ENCODE assay signal across 14 cellular contexts in the genomic region with DNA sequence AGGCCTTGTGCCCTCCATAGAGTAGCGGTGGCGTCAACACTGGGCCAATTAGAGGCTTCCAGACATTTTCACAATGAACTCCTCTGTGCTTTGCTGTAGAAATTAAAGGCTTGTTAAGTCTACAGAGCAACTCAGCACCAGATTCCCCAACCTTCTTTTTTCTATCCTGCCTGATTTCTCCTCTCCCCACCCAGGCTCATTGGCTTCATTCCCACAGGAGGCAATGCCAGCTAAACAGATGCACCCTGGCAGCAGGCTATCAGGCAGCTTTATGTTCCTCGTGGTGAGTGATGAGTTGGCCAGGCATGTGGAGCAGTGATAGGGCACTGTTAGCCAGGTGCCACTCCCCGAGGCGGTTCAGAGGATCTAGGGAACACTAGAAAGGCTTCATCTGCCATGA. TPM values are rescaled to one million over a fixed set of nuclear protein-coding genes. Genes with fewer than 3 reads are reported as not detected.
DNase-seq lines count a peak whose midpoint lies in the region; ATAC-seq and TF ChIP-seq lines count a peak whose summit lies in the region.
"Had no signal": no experiment of that assay in that cellular context is flagged by ENCODE, and none has a peak within 500 bp of the region (broad histone marks: within the 10 kb centered on the region; RNA-seq: fewer than 3 reads in every experiment).

No MANE protein-coding gene starts in this region.

- no peak overlapping the region for H2AFZ ChIP-seq in smooth muscle cell (ENCODE audit: low read depth)

- peaks cover 28% of the 10 kb centered on the region for H3K36me3 Mint-ChIP-seq in activated T-helper 2 cell treated with anti-CD3 and anti-CD28 coated beads, Interferon-gamma antibody, Interleukin-2, Interleukin-4, amounts not matched to agents 10 μg/mL and 5 μg/mL and 100 μg/mL, durations not matched to agents 14 hours and 24 hours and 36 hours (ENCODE audit: low read depth)
- H3K36me3 Mint-ChIP-seq: activated naive CD8-positive, alpha-beta T cell treated with anti-CD3 and anti-CD28 coated beads, Interleukin-2, amount 10 ng/mL, durations not matched to agents 7 days and 5 days had no signal

- 90% methylated on average over 5 of the region's 5 CpGs for whole genome bisulfite sequencing in smooth muscle cell (ENCODE audit: low lambda C conversion rate)

- peaks cover 52% of the 10 kb centered on the region for H3K4me1 Mint-ChIP-seq in activated T-helper 2 cell treated with anti-CD3 and anti-CD28 coated beads, Interferon-gamma antibody, Interleukin-2, Interleukin-4, amounts not matched to agents 10 μg/mL and 5 μg/mL and 100 μg/mL, durations not matched to agents 14 hours and 24 hours and 36 hours (ENCODE audit: low read depth)

- intact Hi-C loops in activated T-helper 2 cell treated with anti-CD3 and anti-CD28 coated beads, Interferon-gamma antibody, Interleukin-2, Interleukin-4, amounts not matched to agents 10 μg/mL and 5 μg/mL and 100 μg/mL, durations not matched to agents 14 hours and 24 hours and 36 hours (cut with micrococcal nuclease): no loop called here
- intact Hi-C loops in left cardiac atrium (cut with DNase I): loop anchor here in 1 of 2 donors (5.0 kb wide), 1 partner anchor 35 kb away; no protein-coding TSS in a partner anchor

- H3K4me2 ChIP-seq in smooth muscle cell: no peak overlapping the region

- ATAC-seq in left cardiac atrium: peak; percentile 46 to 74

- H3K4me3 Mint-ChIP-seq in activated T-helper 2 cell treated with anti-CD3 and anti-CD28 coated beads, Interferon-gamma antibody, Interleukin-2, Interleukin-4, amounts not matched to agents 10 μg/mL and 5 μg/mL and 100 μg/mL, durations not matched to agents 14 hours and 24 hours and 36 hours (ENCODE audit: low read depth): no peak overlapping the region
- H3K4me3 Mint-ChIP-seq: activated naive CD8-positive, alpha-beta T cell treated with anti-CD3 and anti-CD28 coated beads, Interleukin-2, amount 10 ng/mL, durations not matched to agents 7 days and 5 days had no signal

- peaks cover 33% of the 10 kb centered on the region for H3K4me1 ChIP-seq in smooth muscle cell (ENCODE audit: low read depth)
- peaks cover 0 to 14% (median 0%) of the 10 kb centered on the region in 4 donors for H3K4me1 ChIP-seq in Peyer's patch
- H3K4me1 ChIP-seq: testis had no signal

- no peak overlapping the region for H3K9ac ChIP-seq in smooth muscle cell (ENCODE audit: low read depth)

- no peaks in the 10 kb centered on the region for H3K27me3 Mint-ChIP-seq in activated T-helper 2 cell treated with anti-CD3 and anti-CD28 coated beads, Interferon-gamma antibody, Interleukin-2, Interleukin-4, amounts not matched to agents 10 μg/mL and 5 μg/mL and 100 μg/mL, durations not matched to agents 14 hours and 24 hours and 36 hours (ENCODE audit: low read depth)

- H3K9me3 ChIP-seq in smooth muscle cell (replicated peaks; ENCODE audit: low read depth) (no peaks in the 10 kb centered on the region), Peyer's patch (no peaks in the 10 kb centered on the region)
- H3K9me3 ChIP-seq: testis had no signal

- H3K9me3 Mint-ChIP-seq in activated T-helper 2 cell treated with anti-CD3 and anti-CD28 coated beads, Interferon-gamma antibody, Interleukin-2, Interleukin-4, amounts not matched to agents 10 μg/mL and 5 μg/mL and 100 μg/mL, durations not matched to agents 14 hours and 24 hours and 36 hours: no peaks in the 10 kb centered on the region
- H3K9me3 Mint-ChIP-seq: activated naive CD8-positive, alpha-beta T cell treated with anti-CD3 and anti-CD28 coated beads, Interleukin-2, amount 10 ng/mL, durations not matched to agents 7 days and 5 days had no signal

- H3K27ac ChIP-seq in smooth muscle cell (ENCODE audit: low read depth) (peak overlapping the region; percentile 100), Peyer's patch (no peak overlapping the region)
- H3K27ac ChIP-seq: testis had no signal

- H4K20me1 ChIP-seq in smooth muscle cell (ENCODE audit: low read depth): no peaks in the 10 kb centered on the region

- peak overlapping the region; percentile 38 for H3K27ac Mint-ChIP-seq in activated T-helper 2 cell treated with anti-CD3 and anti-CD28 coated beads, Interferon-gamma antibody, Interleukin-2, Interleukin-4, amounts not matched to agents 10 μg/mL and 5 μg/mL and 100 μg/mL, durations not matched to agents 14 hours and 24 hours and 36 hours
- H3K27ac Mint-ChIP-seq: activated naive CD8-positive, alpha-beta T cell treated with anti-CD3 and anti-CD28 coated beads, Interleukin-2, amount 10 ng/mL, durations not matched to agents 7 days and 5 days had no signal

- H3K27me3 ChIP-seq in smooth muscle cell (ENCODE audit: low read depth): no peaks in the 10 kb centered on the region
- H3K27me3 ChIP-seq in Peyer's patch: no peaks in the 10 kb centered on the region
- H3K27me3 ChIP-seq: testis had no signal

- no peak for TF ChIP-seq POLR2A in Peyer's patch (IDR thresholded peaks at IDR 0.05)

- H3K4me3 ChIP-seq in smooth muscle cell: no peak overlapping the region
- no peak overlapping the region for H3K4me3 ChIP-seq in Peyer's patch
- H3K4me3 ChIP-seq: testis had no signal

- H3F3A ChIP-seq in smooth muscle cell (ENCODE audit: low read depth): peaks cover 34% of the 10 kb centered on the region

- TF ChIP-seq CTCF in smooth muscle cell (IDR thresholded peaks at IDR 0.05; ENCODE audit: borderline replicate concordance, insufficient read depth, poor library complexity, severe bottlenecking) (no peak), Peyer's patch (IDR thresholded peaks at IDR 0.05) (no peak)

- peaks cover 33% of the 10 kb centered on the region for H3K79me2 ChIP-seq in smooth muscle cell (ENCODE audit: low read depth)

- H3K36me3 ChIP-seq in smooth muscle cell (ENCODE audit: low read depth) (no peaks in the 10 kb centered on the region), Peyer's patch (no peaks in the 10 kb centered on the region)

- DNase-seq in MV-4-11 (lab: John Stamatoyannopoulos, UW) (peak; percentile 14), left cardiac atrium (peak; percentile 41), smooth muscle cell (lab: John Stamatoyannopoulos, UW; ENCODE audit: unreplicated experiment) (no peak), Peyer's patch (no peak), SHP77 treated with DMSO at 0.1 percent for 48 hours (lab: John Stamatoyannopoulos, UW) (no peak)
- no peak for DNase-seq in activated T-helper 2 cell treated with anti-CD3 and anti-CD28 coated beads, Interferon-gamma antibody, Interleukin-2, Interleukin-4, amounts not matched to agents 10 μg/mL and 5 μg/mL and 100 μg/mL, durations not matched to agents 14 hours and 24 hours and 36 hours (ENCODE audit: low spot score)
- DNase-seq in effector CD4-positive, alpha-beta T cell: no peak
- DNase-seq: activated CD4-positive, alpha-beta T cell treated with anti-CD3 and anti-CD28 coated beads, Interleukin-2, amount 50 U/mL, for 4 hours; activated naive CD8-positive, alpha-beta T cell treated with anti-CD3 and anti-CD28 coated beads, Interleukin-2, amount 10 ng/mL, durations not matched to agents 7 days and 5 days; NCI-H345; testis had no signal

RNA-seq across cellular contexts. Expression of gene DIXDC1, which starts 4.8 kb away (rescaled TPM):
- total RNA-seq in activated T-helper 2 cell treated with anti-CD3 and anti-CD28 coated beads, Interferon-gamma antibody, Interleukin-2, Interleukin-4, amounts not matched to agents 10 μg/mL and 5 μg/mL and 100 μg/mL, durations not matched to agents 14 hours and 24 hours and 36 hours: 30.0 and 30.7 TPM in 2 replicates
- total RNA-seq in left cardiac atrium: 10 to 100 TPM; 19.5 to 28.1 TPM
- total RNA-seq in smooth muscle cell: 19.7 and 24.8 TPM in 2 replicates
- 11.9 and 12.4 TPM in 2 replicates for polyA plus RNA-seq in smooth muscle cell
- total RNA-seq in Peyer's patch: 10 to 100 TPM in 3 of 4 donors, 1 to 10 TPM in 1; 9.8 to 37.1 (median 15.1) TPM

RNA-seq across cellular contexts. Expression of gene C11orf52, which starts 23.2 kb away (rescaled TPM):
- total RNA-seq in activated T-helper 2 cell treated with anti-CD3 and anti-CD28 coated beads, Interferon-gamma antibody, Interleukin-2, Interleukin-4, amounts not matched to agents 10 μg/mL and 5 μg/mL and 100 μg/mL, durations not matched to agents 14 hours and 24 hours and 36 hours: not detected in 2 replicates
- 1 to 10 TPM; 1.6 to 3.3 TPM for total RNA-seq in left cardiac atrium
- 0.90 and 3.0 TPM in 2 replicates for total RNA-seq in smooth muscle cell
- polyA plus RNA-seq in smooth muscle cell: 0.64 and 1.2 TPM in 2 replicates
- total RNA-seq in Peyer's patch: 10 to 100 TPM in 2 of 4 donors, 1 to 10 TPM in 2; 4.1 to 15.7 (median 10.4) TPM
- total RNA-seq: activated naive CD8-positive, alpha-beta T cell treated with anti-CD3 and anti-CD28 coated beads, Interleukin-2, amount 10 ng/mL, durations not matched to agents 7 days and 5 days had no signal
- polyA plus RNA-seq: neural cell had no signal

RNA-seq across cellular contexts. Expression of gene HSPB2, which starts 29.4 kb away (rescaled TPM):
- not detected in 2 replicates for total RNA-seq in activated T-helper 2 cell treated with anti-CD3 and anti-CD28 coated beads, Interferon-gamma antibody, Interleukin-2, Interleukin-4, amounts not matched to agents 10 μg/mL and 5 μg/mL and 100 μg/mL, durations not matched to agents 14 hours and 24 hours and 36 hours
- total RNA-seq in left cardiac atrium (10 to 100 TPM; 37.3 to 49.6 TPM), smooth muscle cell (not detected in 2 replicates), Peyer's patch (1 to 10 TPM in 1 of 4 donors, under 1 TPM in 1, not detected in 2; 0.94 to 2.5 TPM)
- polyA plus RNA-seq in smooth muscle cell: 0.18 and 0.87 TPM in 2 replicates
- total RNA-seq: endothelial cell of umbilical vein, HT-29, testis had no signal
- polyA plus RNA-seq: endothelial cell of umbilical vein, neural cell had no signal

RNA-seq across cellular contexts. Expression of gene CRYAB, which starts 30.4 kb away (rescaled TPM):
- not detected in 2 replicates for total RNA-seq in activated T-helper 2 cell treated with anti-CD3 and anti-CD28 coated beads, Interferon-gamma antibody, Interleukin-2, Interleukin-4, amounts not matched to agents 10 μg/mL and 5 μg/mL and 100 μg/mL, durations not matched to agents 14 hours and 24 hours and 36 hours
- total RNA-seq in left cardiac atrium (1,000 to 10,000 TPM; 4,044 to 4,265 TPM), smooth muscle cell (26.6 and 47.4 TPM in 2 replicates), Peyer's patch (10 to 100 TPM in 3 of 4 donors, 1 to 10 TPM in 1; 7.7 to 32.2 (median 14.9) TPM)
- polyA plus RNA-seq in smooth muscle cell: 97.4 and 125 TPM in 2 replicates
- total RNA-seq: activated naive CD8-positive, alpha-beta T cell treated with anti-CD3 and anti-CD28 coated beads, Interleukin-2, amount 10 ng/mL, durations not matched to agents 7 days and 5 days; endothelial cell of umbilical vein; HT-29 had no signal
- polyA plus RNA-seq: neural cell had no signal

Comparison
In these comparisons a context has a peak if more than half of its experiments do, and no peak if none do; other contexts are left out.
1. DNase-seq: peak in MV-4-11 (single experiment) and left cardiac atrium (single experiment); none in activated T-helper 2 cell treated with anti-CD3 and anti-CD28 coated beads, Interferon-gamma antibody, Interleukin-2, Interleukin-4, amounts not matched to agents 10 μg/mL and 5 μg/mL and 100 μg/mL, durations not matched to agents 14 hours and 24 hours and 36 hours (single experiment), smooth muscle cell (single experiment), Peyer's patch (0 of 3), SHP77 treated with DMSO at 0.1 percent for 48 hours (single experiment) and effector CD4-positive, alpha-beta T cell (single experiment).
2. RNA of gene HSPB2, which starts 29.4 kb away (total RNA-seq): 37.3 to 49.6 TPM in left cardiac atrium; 0.94 to 2.5 TPM in Peyer's patch, not detected in activated T-helper 2 cell treated with anti-CD3 and anti-CD28 coated beads, Interferon-gamma antibody, Interleukin-2, Interleukin-4, amounts not matched to agents 10 μg/mL and 5 μg/mL and 100 μg/mL, durations not matched to agents 14 hours and 24 hours and 36 hours and not detected in smooth muscle cell; every median in the first group is over 10 times any median in the second.